ENCODE assay signal across 21 cellular contexts in the genomic region with DNA sequence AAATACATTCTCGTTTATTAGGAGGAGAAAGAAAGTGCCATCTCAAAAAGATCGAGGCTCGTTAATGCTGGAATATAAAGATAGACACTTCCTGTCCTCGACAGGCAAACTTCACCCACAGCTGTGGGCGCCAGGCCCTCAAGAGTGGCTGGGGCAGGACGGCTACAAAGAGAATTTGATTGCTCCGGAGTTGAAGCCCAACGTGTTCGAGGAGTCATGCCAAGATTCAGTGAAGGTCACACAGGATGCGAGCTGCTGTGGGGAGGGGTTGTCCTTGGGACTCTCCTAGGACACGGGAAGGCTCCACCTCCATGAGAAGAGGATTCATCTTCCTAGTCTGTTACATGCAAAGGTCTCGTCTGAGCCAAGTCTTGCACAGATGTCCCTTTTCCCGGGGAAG.
"Had no signal": no experiment of that assay in that cellular context is flagged by ENCODE, and none has a peak within 500 bp of the region (broad histone marks: within the 10 kb centered on the region; RNA-seq: fewer than 3 reads in every experiment).

No MANE protein-coding gene starts in this region.

- H3K4me1 ChIP-seq: foreskin keratinocyte, heart left ventricle, stomach, transverse colon had no signal

- H3K27ac ChIP-seq: coronary artery, foreskin keratinocyte, heart left ventricle, neutrophil, stomach, thoracic aorta, transverse colon had no signal

- H3K9me3 ChIP-seq: heart left ventricle, neutrophil, stomach, thoracic aorta, transverse colon had no signal

- ATAC-seq: foreskin keratinocyte; heart left ventricle; left lobe of liver; naive thymus-derived CD4-positive, alpha-beta T cell; sciatic nerve had no signal

- H3K4me3 ChIP-seq: coronary artery, heart left ventricle, stomach, thoracic aorta, transverse colon had no signal

- DNase-seq: effector CD4-positive, alpha-beta T cell; endodermal cell; erythroblast; foreskin keratinocyte; heart left ventricle; hippocampal formation; kidney glomerular epithelial cell; mammary epithelial cell; naive thymus-derived CD4-positive, alpha-beta T cell; nephron progenitor cell; stimulated activated CD4-positive, alpha-beta T cell treated with anti-CD3 and anti-CD28 coated beads, Interleukin-2, amount 100 ng/mL, for 24 hours; stimulated activated CD4-positive, alpha-beta T cell treated with anti-CD3 and anti-CD28 coated beads, Interleukin-4, amount 100 ng/mL, for 4 hours; stimulated activated naive CD4-positive, alpha-beta T cell; stomach; substantia nigra; transverse colon had no signal

- H3K36me3 ChIP-seq: heart left ventricle, neutrophil, stomach, thoracic aorta, transverse colon had no signal
